ENCODE assay signal across 8 cellular contexts in the genomic region with DNA sequence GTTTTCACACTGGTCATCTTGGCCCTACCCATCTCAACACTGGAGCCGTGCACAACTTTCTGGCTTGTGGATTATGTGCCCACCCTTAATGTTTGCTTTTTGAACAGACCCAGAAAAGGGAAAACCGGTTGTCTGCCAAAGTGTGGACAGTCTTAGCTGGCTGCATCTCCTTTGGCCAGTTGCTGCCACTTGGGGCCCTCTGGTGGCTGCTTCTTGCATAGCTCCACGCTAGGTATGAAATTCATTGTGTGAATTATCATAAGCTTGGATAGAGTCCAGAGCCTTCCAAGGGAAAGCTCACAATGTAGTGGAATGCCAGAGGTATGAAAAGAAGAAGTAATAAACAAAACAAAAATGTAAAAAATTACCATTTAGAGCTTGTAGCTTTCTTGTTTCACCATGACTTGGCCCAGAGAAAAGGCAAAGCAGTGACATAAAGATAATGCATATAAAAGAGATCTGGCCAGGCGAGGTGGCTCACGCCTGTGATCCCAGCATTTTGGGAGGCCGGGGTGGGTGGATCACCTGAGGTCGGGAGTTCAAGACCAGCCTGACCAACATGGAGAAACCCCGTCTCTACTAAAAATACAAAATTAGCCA. TPM values are rescaled to one million over a fixed set of nuclear protein-coding genes. Genes with fewer than 3 reads are reported as not detected.
DNase-seq lines count a peak whose midpoint lies in the region; ATAC-seq lines count a peak whose summit lies in the region.

No MANE protein-coding gene starts in this region.

- H3K4me1 Mint-ChIP-seq in activated naive CD4-positive, alpha-beta T cell treated with anti-CD3 and anti-CD28 coated beads for 36 hours (ENCODE audit: low read depth): no peaks in the 10 kb centered on the region

- H3K9me3 Mint-ChIP-seq in activated naive CD4-positive, alpha-beta T cell treated with anti-CD3 and anti-CD28 coated beads for 36 hours: peaks cover 5% of the 10 kb centered on the region

- no peaks in the 10 kb centered on the region for H3K27me3 Mint-ChIP-seq in activated naive CD4-positive, alpha-beta T cell treated with anti-CD3 and anti-CD28 coated beads for 36 hours (ENCODE audit: low read depth)

- H3K36me3 Mint-ChIP-seq in activated naive CD4-positive, alpha-beta T cell treated with anti-CD3 and anti-CD28 coated beads for 36 hours (ENCODE audit: low read depth): peaks cover 3% of the 10 kb centered on the region

- DNase-seq in DMS114 treated with DMSO at 0.1 percent for 48 hours (lab: John Stamatoyannopoulos, UW; ENCODE audit: unreplicated experiment): peak; percentile 36
- peak; percentile 74 for DNase-seq in RPMI8226
- DNase-seq in activated naive CD4-positive, alpha-beta T cell treated with anti-CD3 and anti-CD28 coated beads for 36 hours: peak; percentile 81
- DNase-seq in cardiac septum (ENCODE audit: low spot score): peak; percentile 82
- DNase-seq in renal cortical epithelial cell (ENCODE audit: low read depth): peak; percentile 33
- no peak for DNase-seq in NCI-H1048 (lab: John Stamatoyannopoulos, UW)

- no peak overlapping the region for H3K4me3 Mint-ChIP-seq in activated naive CD4-positive, alpha-beta T cell treated with anti-CD3 and anti-CD28 coated beads for 36 hours

- CTCF ChIA-PET in activated naive CD4-positive, alpha-beta T cell treated with anti-CD3 and anti-CD28 coated beads for 36 hours (lab: Charles Lee): interaction anchor here (0.5 to 1.7 kb wide), 24 partner anchors 13 to 491 kb away, joined by 3 to 12 read pairs (median 4); a partner anchor contains a TSS

- peak; percentile 83 for ATAC-seq in GM19351 (IDR thresholded peaks at IDR 0.05; ENCODE audit: unreplicated experiment)
- peak; percentile 77 for ATAC-seq in HG03520 (IDR thresholded peaks at IDR 0.05; ENCODE audit: unreplicated experiment)

- intact Hi-C loops in activated naive CD4-positive, alpha-beta T cell treated with anti-CD3 and anti-CD28 coated beads for 36 hours (cut with micrococcal nuclease): loop anchor here (1.0 to 10.0 kb wide), 6 partner anchors 31 to 311 kb away; a partner anchor contains a TSS
- intact Hi-C loops in cardiac septum (cut with DNase I): no loop called here

- no peak overlapping the region for H3K27ac Mint-ChIP-seq in activated naive CD4-positive, alpha-beta T cell treated with anti-CD3 and anti-CD28 coated beads for 36 hours

RNA-seq across cellular contexts. Expression of a gene that starts 12.5 kb away (rescaled TPM):
- not detected for total RNA-seq in activated naive CD4-positive, alpha-beta T cell treated with anti-CD3 and anti-CD28 coated beads for 36 hours
- total RNA-seq in cardiac septum (not detected), renal cortical epithelial cell (not detected in 2 replicates)

RNA-seq across cellular contexts. Expression of a gene that starts 31.3 kb away (rescaled TPM):
- total RNA-seq in activated naive CD4-positive, alpha-beta T cell treated with anti-CD3 and anti-CD28 coated beads for 36 hours: not detected
- total RNA-seq in cardiac septum: not detected
- total RNA-seq in renal cortical epithelial cell: 0.89 TPM in 1 of 2 replicates, not detected in the other
